ENCODE assay signal across 16 cellular contexts in genomic region chr15:45583731-45584639, GRCh38. TPM values are rescaled to one million over a fixed set of nuclear protein-coding genes. Genes with fewer than 3 reads are reported as not detected.
DNase-seq lines count a peak whose midpoint lies in the region; ATAC-seq and TF ChIP-seq lines count a peak whose summit lies in the region.
"Had no signal": no experiment of that assay in that cellular context is flagged by ENCODE, and none has a peak within 500 bp of the region (broad histone marks: within the 10 kb centered on the region; RNA-seq: fewer than 3 reads in every experiment).

No MANE protein-coding gene starts in this region.

- CTCF ChIA-PET in activated CD4-positive, alpha-beta T cell treated with anti-CD3 and anti-CD28 coated beads for 36 hours (lab: Charles Lee), result interaction anchor here (0.8 kb wide), 1 partner anchor 11 kb away, joined by 3 read pairs; no protein-coding TSS in a partner anchor
- CTCF ChIA-PET in activated CD4-positive, alpha-beta T cell treated with anti-CD3 and anti-CD28 coated beads, Interleukin-2, amount 10 ng/mL, durations not matched to agents 7 days and 5 days (lab: Charles Lee), result interaction anchor here (0.6 kb wide), 2 partner anchors 28 to 39 kb away, joined by 3 read pairs; no protein-coding TSS in a partner anchor
- CTCF ChIA-PET in activated CD4-positive, alpha-beta memory T cell treated with anti-CD3 and anti-CD28 coated beads, Interleukin-2, amount 10 ng/mL, durations not matched to agents 7 days and 5 days (lab: Charles Lee), result interaction anchor here (1.2 kb wide), 1 partner anchor 28 kb away, joined by 3 read pairs; no protein-coding TSS in a partner anchor

- peaks cover 29% of the 10 kb centered on the region for H3K4me1 Mint-ChIP-seq in activated CD4-positive, alpha-beta T cell treated with anti-CD3 and anti-CD28 coated beads for 36 hours
- peaks cover 19% of the 10 kb centered on the region for H3K4me1 Mint-ChIP-seq in activated CD4-positive, alpha-beta T cell treated with anti-CD3 and anti-CD28 coated beads, Interleukin-2, amount 10 ng/mL, durations not matched to agents 7 days and 5 days
- H3K4me1 Mint-ChIP-seq in activated CD4-positive, alpha-beta memory T cell treated with anti-CD3 and anti-CD28 coated beads, Interleukin-2, amount 10 ng/mL, durations not matched to agents 7 days and 5 days, result peaks cover 23% of the 10 kb centered on the region

- peaks cover 3% of the 10 kb centered on the region for H3K36me3 Mint-ChIP-seq in activated CD4-positive, alpha-beta T cell treated with anti-CD3 and anti-CD28 coated beads for 36 hours (ENCODE audit: low read depth)
- H3K36me3 Mint-ChIP-seq in activated CD4-positive, alpha-beta T cell treated with anti-CD3 and anti-CD28 coated beads, Interleukin-2, amount 10 ng/mL, durations not matched to agents 7 days and 5 days (ENCODE audit: low read depth), result no peaks in the 10 kb centered on the region
- no peaks in the 10 kb centered on the region for H3K36me3 Mint-ChIP-seq in activated CD4-positive, alpha-beta memory T cell treated with anti-CD3 and anti-CD28 coated beads, Interleukin-2, amount 10 ng/mL, durations not matched to agents 7 days and 5 days (ENCODE audit: low read depth)

- no peaks in the 10 kb centered on the region for H4K20me1 ChIP-seq in DND-41 (ENCODE audit: insufficient read depth, low read length)

- intact Hi-C loops in activated CD4-positive, alpha-beta T cell treated with anti-CD3 and anti-CD28 coated beads for 36 hours (cut with DNase I, micrococcal nuclease), result no loop called here
- intact Hi-C loops in left ventricle myocardium inferior (cut with micrococcal nuclease), result no loop called here

- TF ChIP-seq CTCF in DND-41 (IDR thresholded peaks at IDR 0.05; ENCODE audit: borderline replicate concordance, extremely low read depth, low read length, poor library complexity, severe bottlenecking) (no peak), left ventricle myocardium inferior (IDR thresholded peaks at IDR 0.05; ENCODE audit: borderline replicate concordance) (no peak)

- H3K27ac Mint-ChIP-seq in activated CD4-positive, alpha-beta T cell treated with anti-CD3 and anti-CD28 coated beads for 36 hours, result no peak overlapping the region
- H3K27ac Mint-ChIP-seq in activated CD4-positive, alpha-beta T cell treated with anti-CD3 and anti-CD28 coated beads, Interleukin-2, amount 10 ng/mL, durations not matched to agents 7 days and 5 days, result no peak overlapping the region
- H3K27ac Mint-ChIP-seq in activated CD4-positive, alpha-beta memory T cell treated with anti-CD3 and anti-CD28 coated beads, Interleukin-2, amount 10 ng/mL, durations not matched to agents 7 days and 5 days, result no peak overlapping the region
- H3K27ac Mint-ChIP-seq: activated T-cell treated with anti-CD3 and anti-CD28 coated beads, Interleukin-2, amount 50 U/mL, for 72 hours had no signal

- H3K56ac ChIP-seq in mesendoderm (ENCODE audit: low read length), result peak overlapping the region; percentile 36

- H2BK15ac ChIP-seq in mesendoderm (replicated peaks; ENCODE audit: low read depth), result peak overlapping the region; percentile 45

- H3K27me3 ChIP-seq in DND-41 (ENCODE audit: insufficient read depth, low read length, poor library complexity), result no peaks in the 10 kb centered on the region
- no peaks in the 10 kb centered on the region for H3K27me3 ChIP-seq in mesendoderm (ENCODE audit: insufficient read depth, low read length, poor library complexity)
- no peaks in the 10 kb centered on the region for H3K27me3 ChIP-seq in left ventricle myocardium inferior (ENCODE audit: low read depth)
- H3K27me3 ChIP-seq: pancreas had no signal

- H3K9me3 ChIP-seq in DND-41 (ENCODE audit: insufficient read depth, low read length, severe bottlenecking) (no peaks in the 10 kb centered on the region), left ventricle myocardium inferior (replicated peaks) (no peaks in the 10 kb centered on the region)
- H3K9me3 ChIP-seq: pancreas had no signal

- H3K36me3 ChIP-seq in DND-41 (ENCODE audit: insufficient read depth, low read length), result no peaks in the 10 kb centered on the region; the same call in 1 of the 2 replicates
- no peaks in the 10 kb centered on the region for H3K36me3 ChIP-seq in mesendoderm (ENCODE audit: control insufficient read depth, insufficient read depth, low read length)
- no peaks in the 10 kb centered on the region for H3K36me3 ChIP-seq in left ventricle myocardium inferior
- H3K36me3 ChIP-seq: pancreas had no signal

- H3K4ac ChIP-seq in mesendoderm (ENCODE audit: low read depth, low read length), result peak overlapping the region; percentile 16

- WGBS in mesendoderm (ENCODE audit: extremely low coverage, insufficient coverage, low lambda C conversion rate), result no CpG with 5 or more reads among the region's 11 CpGs

- H3K79me2 ChIP-seq in DND-41 (ENCODE audit: insufficient read depth, low read length), result peaks cover 28% of the 10 kb centered on the region
- peaks cover 15% of the 10 kb centered on the region for H3K79me2 ChIP-seq in mesendoderm (ENCODE audit: control insufficient read depth, insufficient read depth, low read length)

- no peak overlapping the region for H4K5ac ChIP-seq in mesendoderm (ENCODE audit: low read length)

- H3K4me1 ChIP-seq in DND-41 (ENCODE audit: insufficient read depth, low read length) (peaks cover 24% of the 10 kb centered on the region), mesendoderm (ENCODE audit: control insufficient read depth, low read depth, low read length) (peaks cover 4% of the 10 kb centered on the region), left ventricle myocardium inferior (peaks cover 36% of the 10 kb centered on the region)

- no peak overlapping the region for H3K4me3 Mint-ChIP-seq in activated CD4-positive, alpha-beta T cell treated with anti-CD3 and anti-CD28 coated beads for 36 hours
- no peak overlapping the region for H3K4me3 Mint-ChIP-seq in activated CD4-positive, alpha-beta T cell treated with anti-CD3 and anti-CD28 coated beads, Interleukin-2, amount 10 ng/mL, durations not matched to agents 7 days and 5 days
- H3K4me3 Mint-ChIP-seq in activated CD4-positive, alpha-beta memory T cell treated with anti-CD3 and anti-CD28 coated beads, Interleukin-2, amount 10 ng/mL, durations not matched to agents 7 days and 5 days, result no peak overlapping the region
- H3K4me3 Mint-ChIP-seq: activated T-cell treated with anti-CD3 and anti-CD28 coated beads, Interleukin-2, amount 50 U/mL, for 72 hours had no signal

- POLR2A ChIA-PET in activated CD4-positive, alpha-beta T cell treated with anti-CD3 and anti-CD28 coated beads for 36 hours (lab: Charles Lee), result interaction anchor here (0.6 kb wide), 1 partner anchor 90 kb away, joined by 9 read pairs; no protein-coding TSS in a partner anchor
- POLR2A ChIA-PET in activated CD4-positive, alpha-beta T cell treated with anti-CD3 and anti-CD28 coated beads, Interleukin-2, amount 10 ng/mL, durations not matched to agents 7 days and 5 days (lab: Charles Lee), result no interaction called here
- POLR2A ChIA-PET in activated CD4-positive, alpha-beta memory T cell treated with anti-CD3 and anti-CD28 coated beads, Interleukin-2, amount 10 ng/mL, durations not matched to agents 7 days and 5 days (lab: Charles Lee), result no interaction called here

- no peak overlapping the region for H3K23ac ChIP-seq in mesendoderm (ENCODE audit: low read length)

- H3K4me2 ChIP-seq in DND-41 (ENCODE audit: insufficient read depth, low read length) (no peak overlapping the region), mesendoderm (ENCODE audit: low read length) (no peak overlapping the region)

- no peak for ATAC-seq in activated CD4-positive, alpha-beta T cell treated with anti-CD3 and anti-CD28 coated beads for 36 hours
- ATAC-seq in DND-41 (ENCODE audit: insufficient read depth, low read depth), result no peak
- ATAC-seq: activated T-cell treated with anti-CD3 and anti-CD28 coated beads, Interleukin-2, amount 50 U/mL, for 72 hours; left ventricle myocardium superior; pancreas had no signal

- H4K8ac ChIP-seq in mesendoderm (ENCODE audit: low read depth, low read length), result no peak overlapping the region

- H3K79me1 ChIP-seq in mesendoderm (ENCODE audit: low read length), result peaks cover 11% of the 10 kb centered on the region

- H3K4me3 ChIP-seq in DND-41 (ENCODE audit: low read depth in 1 of 2, low read length in 2 of 2) (no peak overlapping the region), mesendoderm (ENCODE audit: low read length) (no peak overlapping the region), left ventricle myocardium inferior (no peak overlapping the region)
- H3K4me3 ChIP-seq: pancreas had no signal

- H3K27ac ChIP-seq in DND-41 (ENCODE audit: low read length) (no peak overlapping the region), mesendoderm (ENCODE audit: low read depth, low read length) (no peak overlapping the region), left ventricle myocardium inferior (replicated peaks) (no peak overlapping the region)
- H3K27ac ChIP-seq: pancreas had no signal

- H2AFZ ChIP-seq in DND-41 (ENCODE audit: low read depth, low read length), result no peak overlapping the region

- DNase-seq in activated CD4-positive, alpha-beta T cell treated with anti-CD3 and anti-CD28 coated beads for 36 hours, result peak; percentile 50
- no peak for DNase-seq in activated CD4-positive, alpha-beta T cell treated with anti-CD3 and anti-CD28 coated beads, Interleukin-2, amount 10 ng/mL, durations not matched to agents 7 days and 5 days
- DNase-seq in DND-41 (peak; percentile 8), mesendoderm (peak; percentile 65), DMS53 (lab: John Stamatoyannopoulos, UW) (no peak), left ventricle myocardium inferior (no peak), NCI-H187 (lab: John Stamatoyannopoulos, UW) (no peak)
- DNase-seq in activated CD4-positive, alpha-beta memory T cell treated with anti-CD3 and anti-CD28 coated beads, Interleukin-2, amount 10 ng/mL, durations not matched to agents 7 days and 5 days, result peak; percentile 20
- DNase-seq: 8988T, amniotic stem cell, KG1, left ventricle myocardium superior, NCI-H69, pancreas, SHP77 treated with DMSO at 0.1 percent for 48 hours had no signal

- peak overlapping the region; percentile 9 for H2BK5ac ChIP-seq in mesendoderm (ENCODE audit: low read length)

- no peak overlapping the region for H2AK5ac ChIP-seq in mesendoderm (ENCODE audit: low read length)

- no peaks in the 10 kb centered on the region for H3K27me3 Mint-ChIP-seq in activated CD4-positive, alpha-beta T cell treated with anti-CD3 and anti-CD28 coated beads for 36 hours
- H3K27me3 Mint-ChIP-seq in activated CD4-positive, alpha-beta T cell treated with anti-CD3 and anti-CD28 coated beads, Interleukin-2, amount 10 ng/mL, durations not matched to agents 7 days and 5 days, result peaks cover 3% of the 10 kb centered on the region
- H3K27me3 Mint-ChIP-seq in activated CD4-positive, alpha-beta memory T cell treated with anti-CD3 and anti-CD28 coated beads, Interleukin-2, amount 10 ng/mL, durations not matched to agents 7 days and 5 days, result peaks cover 8% of the 10 kb centered on the region

- H2BK120ac ChIP-seq in mesendoderm (ENCODE audit: low read depth, low read length), result no peak overlapping the region

- H3K9ac ChIP-seq in DND-41 (ENCODE audit: low read depth, low read length), result no peak overlapping the region
- H3K9ac ChIP-seq in mesendoderm (ENCODE audit: low read length), result no peak overlapping the region

- peak overlapping the region; percentile 6 for H3K18ac ChIP-seq in mesendoderm (ENCODE audit: low read length)

- H3K9me3 Mint-ChIP-seq in activated CD4-positive, alpha-beta T cell treated with anti-CD3 and anti-CD28 coated beads for 36 hours (ENCODE audit: low read depth), result no peaks in the 10 kb centered on the region
- no peaks in the 10 kb centered on the region for H3K9me3 Mint-ChIP-seq in activated CD4-positive, alpha-beta T cell treated with anti-CD3 and anti-CD28 coated beads, Interleukin-2, amount 10 ng/mL, durations not matched to agents 7 days and 5 days
- H3K9me3 Mint-ChIP-seq in activated CD4-positive, alpha-beta memory T cell treated with anti-CD3 and anti-CD28 coated beads, Interleukin-2, amount 10 ng/mL, durations not matched to agents 7 days and 5 days, result no peaks in the 10 kb centered on the region
- H3K9me3 Mint-ChIP-seq: activated T-cell treated with anti-CD3 and anti-CD28 coated beads, Interleukin-2, amount 50 U/mL, for 72 hours had no signal

RNA-seq across cellular contexts. Expression of gene BLOC1S6, which starts 3.2 kb away (rescaled TPM):
- 10 to 100 TPM; 36.1 to 52.5 TPM for total RNA-seq in activated CD4-positive, alpha-beta T cell treated with anti-CD3 and anti-CD28 coated beads for 36 hours
- total RNA-seq in activated CD4-positive, alpha-beta T cell treated with anti-CD3 and anti-CD28 coated beads, Interleukin-2, amount 10 ng/mL, durations not matched to agents 7 days and 5 days, result 10 to 100 TPM; 28.9 to 29.3 TPM
- total RNA-seq in activated CD4-positive, alpha-beta memory T cell treated with anti-CD3 and anti-CD28 coated beads, Interleukin-2, amount 10 ng/mL, durations not matched to agents 7 days and 5 days, result 10 to 100 TPM; 39.3 to 43.1 TPM
- 31.5 TPM for polyA plus RNA-seq in mesendoderm (2013, experiment 1 of 2)
- polyA plus RNA-seq in mesendoderm (2013, experiment 2 of 2), result 31.6 TPM
- 24.3 TPM for total RNA-seq in left ventricle myocardium inferior

RNA-seq across cellular contexts. Expression of gene SQOR, which starts 50.8 kb away (rescaled TPM):
- total RNA-seq in activated CD4-positive, alpha-beta T cell treated with anti-CD3 and anti-CD28 coated beads for 36 hours, result 100 to 1,000 TPM; 105 to 108 TPM
- total RNA-seq in activated CD4-positive, alpha-beta T cell treated with anti-CD3 and anti-CD28 coated beads, Interleukin-2, amount 10 ng/mL, durations not matched to agents 7 days and 5 days, result 10 to 100 TPM; 98.6 to 99.1 TPM
- total RNA-seq in activated CD4-positive, alpha-beta memory T cell treated with anti-CD3 and anti-CD28 coated beads, Interleukin-2, amount 10 ng/mL, durations not matched to agents 7 days and 5 days, result 100 to 1,000 TPM; 139 to 142 TPM
- 0.25 TPM for polyA plus RNA-seq in mesendoderm (2013, experiment 1 of 2)
- 0.25 TPM for polyA plus RNA-seq in mesendoderm (2013, experiment 2 of 2)
- 16.5 TPM for total RNA-seq in left ventricle myocardium inferior

Comparison
In these comparisons a context has a peak if more than half of its experiments do, and no peak if none do; other contexts are left out.
1. DNase-seq: peak in activated CD4-positive, alpha-beta T cell treated with anti-CD3 and anti-CD28 coated beads for 36 hours (single experiment), DND-41 (single experiment), activated CD4-positive, alpha-beta memory T cell treated with anti-CD3 and anti-CD28 coated beads, Interleukin-2, amount 10 ng/mL, durations not matched to agents 7 days and 5 days (single experiment) and mesendoderm (single experiment); none in activated CD4-positive, alpha-beta T cell treated with anti-CD3 and anti-CD28 coated beads, Interleukin-2, amount 10 ng/mL, durations not matched to agents 7 days and 5 days (single experiment), DMS53 (single experiment), left ventricle myocardium inferior (single experiment) and NCI-H187 (0 of 2).